1 cellular context compared by ENCODE assay signal in genomic region chr15:43133429-43134156, GRCh38.
TF ChIP-seq lines count a peak whose summit lies in the region.

Gene TMEM62, plus strand, starts transcription at chr15:43133586. Its CDS starts 217 bp downstream, at chr15:43133803.

TF ChIP-seq in K562, 482 proteins besides CTCF, POLR2A, EP300 and RAD21 (continued from another document and continues in another):
- TF ChIP-seq ZNF407 (IDR thresholded peaks at IDR 0.05; ENCODE audit: low read depth) (peak; percentile 91), THRB (CRISPR knock-in tag; conservative IDR thresholded peaks at IDR 0.05) (no peak), IRF2 (CRISPR knock-in tag; IDR thresholded peaks at IDR 0.05) (no peak), ZNF518B (CRISPR knock-in tag; IDR thresholded peaks at IDR 0.05) (no peak), EZH2 (IDR thresholded peaks at IDR 0.05; ENCODE audit: borderline replicate concordance, low read depth, low read length) (no peak), FOXA1 (IDR thresholded peaks at IDR 0.05; ENCODE audit: borderline replicate concordance) (no peak), MEF2D (tag; conservative IDR thresholded peaks at IDR 0.05; ENCODE audit: low read depth) (no peak), MXI1 (IDR thresholded peaks at IDR 0.05; ENCODE audit: low read depth, low read length) (no peak), BRF1 (IDR thresholded peaks at IDR 0.05; ENCODE audit: borderline replicate concordance, extremely low read depth, insufficient read length) (no peak), SIN3A (IDR thresholded peaks at IDR 0.05; ENCODE audit: borderline replicate concordance in 2 of 2, control insufficient read depth in 1 of 2, low read depth in 2 of 2, low read length in 2 of 2) (peak; percentile 40 to 45; a peak in 1 of 4 replicates), ZNF224 (CRISPR knock-in tag; IDR thresholded peaks at IDR 0.05) (0 out of 2 replicates have a peak, but pooled peaks have one; percentile 37), ESRRA (IDR thresholded peaks at IDR 0.05; ENCODE audit: borderline replicate concordance, low read depth) (0 out of 2 replicates have a peak, but pooled peaks have one; percentile 28), SMAD3 (CRISPR knock-in tag; conservative IDR thresholded peaks at IDR 0.05) (no peak), TBL1XR1 (IDR thresholded peaks at IDR 0.05; ENCODE audit: low read length in 2 of 2) (no peak), ZNF436 (CRISPR knock-in tag; IDR thresholded peaks at IDR 0.05) (no peak), ZKSCAN1 (IDR thresholded peaks at IDR 0.05; ENCODE audit: low read depth, low read length) (no peak), SRF (CRISPR knock-in tag; IDR thresholded peaks at IDR 0.05) (no peak; a peak in 1 of 4 replicates), ZNF184 (CRISPR knock-in tag; IDR thresholded peaks at IDR 0.05) (no peak), ZNF511 (CRISPR knock-in tag; IDR thresholded peaks at IDR 0.05) (no peak)
- TF ChIP-seq, protein P1, sequence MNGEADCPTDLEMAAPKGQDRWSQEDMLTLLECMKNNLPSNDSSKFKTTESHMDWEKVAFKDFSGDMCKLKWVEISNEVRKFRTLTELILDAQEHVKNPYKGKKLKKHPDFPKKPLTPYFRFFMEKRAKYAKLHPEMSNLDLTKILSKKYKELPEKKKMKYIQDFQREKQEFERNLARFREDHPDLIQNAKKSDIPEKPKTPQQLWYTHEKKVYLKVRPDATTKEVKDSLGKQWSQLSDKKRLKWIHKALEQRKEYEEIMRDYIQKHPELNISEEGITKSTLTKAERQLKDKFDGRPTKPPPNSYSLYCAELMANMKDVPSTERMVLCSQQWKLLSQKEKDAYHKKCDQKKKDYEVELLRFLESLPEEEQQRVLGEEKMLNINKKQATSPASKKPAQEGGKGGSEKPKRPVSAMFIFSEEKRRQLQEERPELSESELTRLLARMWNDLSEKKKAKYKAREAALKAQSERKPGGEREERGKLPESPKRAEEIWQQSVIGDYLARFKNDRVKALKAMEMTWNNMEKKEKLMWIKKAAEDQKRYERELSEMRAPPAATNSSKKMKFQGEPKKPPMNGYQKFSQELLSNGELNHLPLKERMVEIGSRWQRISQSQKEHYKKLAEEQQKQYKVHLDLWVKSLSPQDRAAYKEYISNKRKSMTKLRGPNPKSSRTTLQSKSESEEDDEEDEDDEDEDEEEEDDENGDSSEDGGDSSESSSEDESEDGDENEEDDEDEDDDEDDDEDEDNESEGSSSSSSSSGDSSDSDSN (IDR thresholded peaks at IDR 0.05; ENCODE audit: borderline replicate concordance in 1 of 2, low read depth in 2 of 2, low read length in 2 of 2), result peak; percentile 69 to 87; a peak in 3 of 4 replicates
- TF ChIP-seq, protein P2, sequence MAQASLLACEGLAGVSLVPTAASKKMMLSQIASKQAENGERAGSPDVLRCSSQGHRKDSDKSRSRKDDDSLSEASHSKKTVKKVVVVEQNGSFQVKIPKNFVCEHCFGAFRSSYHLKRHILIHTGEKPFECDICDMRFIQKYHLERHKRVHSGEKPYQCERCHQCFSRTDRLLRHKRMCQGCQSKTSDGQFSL (CRISPR knock-in tag; IDR thresholded peaks at IDR 0.05), result peak; percentile 73
- TF ChIP-seq, protein P2 (tag; IDR thresholded peaks at IDR 0.05), result no peak
- TF ChIP-seq, protein P3, sequence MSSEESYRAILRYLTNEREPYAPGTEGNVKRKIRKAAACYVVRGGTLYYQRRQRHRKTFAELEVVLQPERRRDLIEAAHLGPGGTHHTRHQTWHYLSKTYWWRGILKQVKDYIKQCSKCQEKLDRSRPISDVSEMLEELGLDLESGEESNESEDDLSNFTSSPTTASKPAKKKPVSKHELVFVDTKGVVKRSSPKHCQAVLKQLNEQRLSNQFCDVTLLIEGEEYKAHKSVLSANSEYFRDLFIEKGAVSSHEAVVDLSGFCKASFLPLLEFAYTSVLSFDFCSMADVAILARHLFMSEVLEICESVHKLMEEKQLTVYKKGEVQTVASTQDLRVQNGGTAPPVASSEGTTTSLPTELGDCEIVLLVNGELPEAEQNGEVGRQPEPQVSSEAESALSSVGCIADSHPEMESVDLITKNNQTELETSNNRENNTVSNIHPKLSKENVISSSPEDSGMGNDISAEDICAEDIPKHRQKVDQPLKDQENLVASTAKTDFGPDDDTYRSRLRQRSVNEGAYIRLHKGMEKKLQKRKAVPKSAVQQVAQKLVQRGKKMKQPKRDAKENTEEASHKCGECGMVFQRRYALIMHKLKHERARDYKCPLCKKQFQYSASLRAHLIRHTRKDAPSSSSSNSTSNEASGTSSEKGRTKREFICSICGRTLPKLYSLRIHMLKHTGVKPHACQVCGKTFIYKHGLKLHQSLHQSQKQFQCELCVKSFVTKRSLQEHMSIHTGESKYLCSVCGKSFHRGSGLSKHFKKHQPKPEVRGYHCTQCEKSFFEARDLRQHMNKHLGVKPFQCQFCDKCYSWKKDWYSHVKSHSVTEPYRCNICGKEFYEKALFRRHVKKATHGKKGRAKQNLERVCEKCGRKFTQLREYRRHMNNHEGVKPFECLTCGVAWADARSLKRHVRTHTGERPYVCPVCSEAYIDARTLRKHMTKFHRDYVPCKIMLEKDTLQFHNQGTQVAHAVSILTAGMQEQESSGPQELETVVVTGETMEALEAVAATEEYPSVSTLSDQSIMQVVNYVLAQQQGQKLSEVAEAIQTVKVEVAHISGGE (CRISPR knock-in tag; IDR thresholded peaks at IDR 0.05), result peak in 2 of 3 experiments; percentile 47 to 49; a peak in 2 of 6 replicates
- TF ChIP-seq, protein P4, sequence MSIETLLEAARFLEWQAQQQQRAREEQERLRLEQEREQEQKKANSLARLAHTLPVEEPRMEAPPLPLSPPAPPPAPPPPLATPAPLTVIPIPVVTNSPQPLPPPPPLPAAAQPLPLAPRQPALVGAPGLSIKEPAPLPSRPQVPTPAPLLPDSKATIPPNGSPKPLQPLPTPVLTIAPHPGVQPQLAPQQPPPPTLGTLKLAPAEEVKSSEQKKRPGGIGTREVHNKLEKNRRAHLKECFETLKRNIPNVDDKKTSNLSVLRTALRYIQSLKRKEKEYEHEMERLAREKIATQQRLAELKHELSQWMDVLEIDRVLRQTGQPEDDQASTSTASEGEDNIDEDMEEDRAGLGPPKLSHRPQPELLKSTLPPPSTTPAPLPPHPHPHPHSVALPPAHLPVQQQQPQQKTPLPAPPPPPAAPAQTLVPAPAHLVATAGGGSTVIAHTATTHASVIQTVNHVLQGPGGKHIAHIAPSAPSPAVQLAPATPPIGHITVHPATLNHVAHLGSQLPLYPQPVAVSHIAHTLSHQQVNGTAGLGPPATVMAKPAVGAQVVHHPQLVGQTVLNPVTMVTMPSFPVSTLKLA (conservative IDR thresholded peaks at IDR 0.05), result peak; percentile 17 to 79; a peak in 2 of 4 replicates
- TF ChIP-seq, protein P5, sequence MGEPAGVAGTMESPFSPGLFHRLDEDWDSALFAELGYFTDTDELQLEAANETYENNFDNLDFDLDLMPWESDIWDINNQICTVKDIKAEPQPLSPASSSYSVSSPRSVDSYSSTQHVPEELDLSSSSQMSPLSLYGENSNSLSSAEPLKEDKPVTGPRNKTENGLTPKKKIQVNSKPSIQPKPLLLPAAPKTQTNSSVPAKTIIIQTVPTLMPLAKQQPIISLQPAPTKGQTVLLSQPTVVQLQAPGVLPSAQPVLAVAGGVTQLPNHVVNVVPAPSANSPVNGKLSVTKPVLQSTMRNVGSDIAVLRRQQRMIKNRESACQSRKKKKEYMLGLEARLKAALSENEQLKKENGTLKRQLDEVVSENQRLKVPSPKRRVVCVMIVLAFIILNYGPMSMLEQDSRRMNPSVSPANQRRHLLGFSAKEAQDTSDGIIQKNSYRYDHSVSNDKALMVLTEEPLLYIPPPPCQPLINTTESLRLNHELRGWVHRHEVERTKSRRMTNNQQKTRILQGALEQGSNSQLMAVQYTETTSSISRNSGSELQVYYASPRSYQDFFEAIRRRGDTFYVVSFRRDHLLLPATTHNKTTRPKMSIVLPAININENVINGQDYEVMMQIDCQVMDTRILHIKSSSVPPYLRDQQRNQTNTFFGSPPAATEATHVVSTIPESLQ (CRISPR knock-in tag; IDR thresholded peaks at IDR 0.05), result no peak
